ENCODE assay signal across 1 cellular context in genomic region chr11:555500-556174, GRCh38.
TF ChIP-seq lines count a peak whose summit lies in the region.

No MANE protein-coding gene starts in this region.

TF ChIP-seq in K562, 482 proteins besides CTCF, POLR2A, EP300 and RAD21 (continued from another document):
- TF ChIP-seq CBX3 (IDR thresholded peaks at IDR 0.05; ENCODE audit: borderline replicate concordance in 1 of 2, low read length in 2 of 2) (no peak), NFRKB (IDR thresholded peaks at IDR 0.05; ENCODE audit: low read depth) (no peak), U2AF1 (optimal IDR thresholded peaks at IDR 0.05; ENCODE audit: low read depth, low read length) (no peak), ZNF609 (CRISPR knock-in tag; IDR thresholded peaks at IDR 0.05; ENCODE audit: borderline replicate concordance) (no peak)
